Comparison of ENCODE assay signal across 16 cellular contexts in genomic region chr12:11654338-11654737, GRCh38. TPM values are rescaled to one million over a fixed set of nuclear protein-coding genes. Genes with fewer than 3 reads are reported as not detected.
DNase-seq lines count a peak whose midpoint lies in the region; ATAC-seq and TF ChIP-seq lines count a peak whose summit lies in the region.
"Had no signal": no experiment of that assay in that cellular context is flagged by ENCODE, and none has a peak within 500 bp of the region (broad histone marks: within the 10 kb centered on the region; RNA-seq: fewer than 3 reads in every experiment).

No MANE protein-coding gene starts in this region.

- CTCF ChIA-PET in activated B cell treated with CpG ODN at 0.5 μM for 24 hours (lab: Charles Lee) = interaction anchor here (2.3 kb wide), 1 partner anchor 379 kb away, joined by 9 read pairs; no protein-coding TSS in a partner anchor

- H3K4me3 ChIP-seq in left ventricle myocardium inferior (no peak overlapping the region), tibial artery (no peak overlapping the region)
- H3K4me3 ChIP-seq: lung had no signal

- H3K27me3 ChIP-seq in left ventricle myocardium inferior (ENCODE audit: low read depth) = no peaks in the 10 kb centered on the region
- H3K27me3 ChIP-seq in tibial artery = no peaks in the 10 kb centered on the region
- H3K27me3 ChIP-seq: dorsolateral prefrontal cortex had no signal

- no peaks in the 10 kb centered on the region for H3K27me3 Mint-ChIP-seq in activated B cell treated with CpG ODN at 0.5 μM for 24 hours

- no peaks in the 10 kb centered on the region for H3K9me3 Mint-ChIP-seq in activated B cell treated with CpG ODN at 0.5 μM for 24 hours

- peaks cover 76% of the 10 kb centered on the region for H3K4me1 Mint-ChIP-seq in activated B cell treated with CpG ODN at 0.5 μM for 24 hours

- DNase-seq in left ventricle myocardium inferior = no peak
- no peak for DNase-seq in left ventricle myocardium superior
- DNase-seq in activated B cell treated with CpG ODN at 0.5 μM for 24 hours = no peak
- peak; percentile 73 for DNase-seq in myocyte (ENCODE audit: low read depth)
- no peak for DNase-seq in tibial artery
- no peak for DNase-seq in amygdala (lab: John Stamatoyannopoulos, UW)
- no peak for DNase-seq in activated effector memory CD4-positive, alpha-beta T cell treated with anti-CD3 and anti-CD28 coated beads, Interleukin-2, amount 50 U/mL, for 16 hours
- DNase-seq in superior temporal gyrus (ENCODE audit: extremely low spot score) = no peak
- DNase-seq: anterior cingulate cortex, dorsolateral prefrontal cortex, H7, NCI-H1417 treated with DMSO at 0.1 percent for 48 hours, NCI-H226, nucleus accumbens, PC-3 had no signal

- H3K9me3 ChIP-seq in left ventricle myocardium inferior (replicated peaks) (no peaks in the 10 kb centered on the region), tibial artery (no peaks in the 10 kb centered on the region)

- TF ChIP-seq CTCF in left ventricle myocardium inferior (IDR thresholded peaks at IDR 0.05; ENCODE audit: borderline replicate concordance) (no peak), activated B cell treated with CpG ODN at 0.5 μM for 24 hours (IDR thresholded peaks at IDR 0.05) (no peak), tibial artery (IDR thresholded peaks at IDR 0.05) (no peak)

- peak overlapping the region; percentile 54 for H3K4me3 Mint-ChIP-seq in activated B cell treated with CpG ODN at 0.5 μM for 24 hours

- peaks cover 36% of the 10 kb centered on the region for H3K36me3 Mint-ChIP-seq in activated B cell treated with CpG ODN at 0.5 μM for 24 hours (ENCODE audit: low read depth)

- ATAC-seq in left ventricle myocardium superior (no peak), activated B cell treated with CpG ODN at 0.5 μM for 24 hours (ENCODE audit: low read depth) (no peak)
- ATAC-seq: PC-3 had no signal

- intact Hi-C loops in left ventricle myocardium inferior (cut with micrococcal nuclease) (loop anchor here (10.0 kb wide), 1 partner anchor 100 kb away; no protein-coding TSS in a partner anchor), left ventricle myocardium superior (cut with micrococcal nuclease) (loop anchor here (10.0 kb wide), 1 partner anchor 160 kb away; no protein-coding TSS in a partner anchor), activated B cell treated with CpG ODN at 0.5 μM for 24 hours (cut with micrococcal nuclease) (no loop called here), tibial artery (cut with DNase I; ENCODE audit: low total_unique reads) (loop anchor here (10.0 kb wide), 1 partner anchor 110 kb away; no protein-coding TSS in a partner anchor)

- POLR2A ChIA-PET in activated B cell treated with CpG ODN at 0.5 μM for 24 hours (lab: Charles Lee) = interaction anchor here (1.1 to 7.7 kb wide), 3 partner anchors 12 to 92 kb away, joined by 5 to 158 read pairs (median 9); no protein-coding TSS in a partner anchor

- H3K36me3 ChIP-seq in left ventricle myocardium inferior (no peaks in the 10 kb centered on the region), tibial artery (no peaks in the 10 kb centered on the region)

- H3K27ac ChIP-seq in left ventricle myocardium inferior (replicated peaks) (peak overlapping the region; percentile 99), tibial artery (peak overlapping the region; percentile 95)

- H3K27ac Mint-ChIP-seq in activated B cell treated with CpG ODN at 0.5 μM for 24 hours = peak overlapping the region; percentile 76

- H3K4me1 ChIP-seq in left ventricle myocardium inferior = peaks cover 86% of the 10 kb centered on the region
- peaks cover 0 to 67% (median 57%) of the 10 kb centered on the region in 4 donors for H3K4me1 ChIP-seq in tibial artery

RNA-seq across cellular contexts. Expression of gene ETV6, which starts 4.9 kb away (rescaled TPM):
- total RNA-seq in left ventricle myocardium inferior = 16.9 TPM
- 14.7 TPM for total RNA-seq in left ventricle myocardium superior
- total RNA-seq in activated B cell treated with CpG ODN at 0.5 μM for 24 hours = 116 and 130 TPM in 2 replicates
- total RNA-seq in myocyte = 4.6 and 9.7 TPM in 2 replicates
- 5.3 TPM for polyA plus RNA-seq in myocyte (2012)
